ENCODE assay signal across 8 cellular contexts in the genomic region with DNA sequence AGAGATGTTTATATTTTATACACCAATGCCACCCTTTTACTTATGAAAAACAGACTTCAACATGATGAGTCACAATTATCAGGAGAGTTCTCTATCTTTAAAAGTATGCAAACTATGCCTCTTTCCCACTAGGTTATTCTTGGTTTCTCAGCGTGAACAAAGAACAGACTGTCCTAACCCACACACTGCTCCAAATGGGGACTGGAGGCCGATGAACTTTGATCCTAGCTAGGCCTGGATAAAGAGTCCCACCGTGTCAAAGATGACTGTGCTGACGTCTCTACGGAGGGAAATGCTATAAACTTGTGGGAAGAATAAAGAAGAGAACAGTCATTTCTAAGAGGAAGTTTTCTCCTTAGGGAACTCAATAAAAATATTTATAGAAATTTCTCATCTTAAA.
A peak's percentile ranks its signal among the peaks of the same experiment; 100 is the strongest.
DNase-seq lines count a peak whose midpoint lies in the region; ATAC-seq and TF ChIP-seq lines count a peak whose summit lies in the region.

No MANE protein-coding gene starts in this region.

- peak overlapping the region; percentile 74 for H3K4me2 ChIP-seq in smooth muscle cell

- H3K9me3 ChIP-seq in smooth muscle cell (replicated peaks; ENCODE audit: low read depth): no peaks in the 10 kb centered on the region

- peak overlapping the region; percentile 1 for H3K4me3 ChIP-seq in smooth muscle cell

- intact Hi-C loops in Right ventricle myocardium inferior (cut with DNase I): loop anchor here (5.0 kb wide), 1 partner anchor 158 kb away; a partner anchor contains a TSS
- intact Hi-C loops in cardiac septum (cut with DNase I): loop anchor here (5.0 to 10.0 kb wide), 2 partner anchors 37 to 156 kb away; a partner anchor contains a TSS
- intact Hi-C loops in left ventricle myocardium superior (cut with micrococcal nuclease): no loop called here

- H3K79me2 ChIP-seq in smooth muscle cell (ENCODE audit: low read depth): no peaks in the 10 kb centered on the region

- no peaks in the 10 kb centered on the region for H3K27me3 ChIP-seq in smooth muscle cell (ENCODE audit: low read depth)

- H3K4me1 ChIP-seq in smooth muscle cell (ENCODE audit: low read depth): peaks cover 33% of the 10 kb centered on the region

- no peaks in the 10 kb centered on the region for H3K36me3 ChIP-seq in smooth muscle cell (ENCODE audit: low read depth)

- TF ChIP-seq CTCF in smooth muscle cell (IDR thresholded peaks at IDR 0.05; ENCODE audit: borderline replicate concordance, insufficient read depth, poor library complexity, severe bottlenecking): no peak

- H3K9ac ChIP-seq in smooth muscle cell (ENCODE audit: low read depth): peak overlapping the region; percentile 59

- H3K27ac ChIP-seq in smooth muscle cell (ENCODE audit: low read depth): peak overlapping the region; percentile 95

- peaks cover 16% of the 10 kb centered on the region for H3F3A ChIP-seq in smooth muscle cell (ENCODE audit: low read depth)

- ATAC-seq in Right ventricle myocardium inferior (peak; percentile 98), SK-N-SH treated with all-trans-retinoic acid at 6 μM for 48 hours (peak; percentile 93), left ventricle myocardium superior (peak; percentile 98)

- DNase-seq in Right ventricle myocardium inferior (ENCODE audit: missing footprints) (no peak), cardiac septum (ENCODE audit: low spot score) (no peak), left ventricle myocardium superior (peak; percentile 47), smooth muscle cell (lab: John Stamatoyannopoulos, UW; ENCODE audit: unreplicated experiment) (no peak), NCI-H146 (lab: John Stamatoyannopoulos, UW) (no peak), NCI-H187 (lab: John Stamatoyannopoulos, UW) (no peak)
- no peak for DNase-seq in stimulated activated CD4-positive, alpha-beta T cell treated with anti-CD3 and anti-CD28 coated beads, Interleukin-4, amount 100 ng/mL, for 24 hours

- H2AFZ ChIP-seq in smooth muscle cell (ENCODE audit: low read depth): no peak overlapping the region

- WGBS in smooth muscle cell (ENCODE audit: low lambda C conversion rate): 2% methylated on average over 5 of the region's 5 CpGs

- no peaks in the 10 kb centered on the region for H4K20me1 ChIP-seq in smooth muscle cell (ENCODE audit: low read depth)

TF ChIP-seq in SK-N-SH treated with all-trans-retinoic acid at 6 μM for 48 hours, 23 proteins besides CTCF, POLR2A, EP300 and RAD21:
- TF ChIP-seq CSDC2 (CRISPR knock-in tag; IDR thresholded peaks at IDR 0.05): peak; percentile 78; the same call in 1 of the 2 replicates
- TF ChIP-seq ISL1 (CRISPR knock-in tag; IDR thresholded peaks at IDR 0.05): peak; percentile 68
- peak; percentile 52 for TF ChIP-seq ZFP3 (CRISPR knock-in tag; IDR thresholded peaks at IDR 0.05)
- no peak for TF ChIP-seq ZNF70 (CRISPR knock-in tag; IDR thresholded peaks at IDR 0.05)
